ENCODE assay signal across 20 cellular contexts in the genomic region with DNA sequence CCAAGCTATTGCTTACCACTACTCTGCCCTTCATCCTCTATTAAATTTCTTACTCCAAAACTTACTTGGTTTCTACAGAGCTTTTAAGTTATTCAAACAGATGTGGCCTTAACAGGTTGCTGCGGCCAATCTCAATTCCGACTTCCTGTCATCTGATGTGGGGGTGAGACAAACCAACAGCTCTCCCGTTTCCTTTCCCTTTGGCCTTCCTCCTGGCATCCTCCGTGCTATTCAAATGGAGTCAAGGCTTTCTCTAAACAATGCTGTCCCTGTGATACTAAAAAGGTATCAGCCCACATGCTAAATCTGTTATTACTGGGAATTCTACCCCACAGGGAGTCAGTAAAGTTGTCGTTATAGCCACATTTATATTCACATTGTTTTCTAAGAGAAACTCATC. TPM values are rescaled to one million over a fixed set of nuclear protein-coding genes. Genes with fewer than 3 reads are reported as not detected.
DNase-seq lines count a peak whose midpoint lies in the region; ATAC-seq and TF ChIP-seq lines count a peak whose summit lies in the region.
"Had no signal": no experiment of that assay in that cellular context is flagged by ENCODE, and none has a peak within 500 bp of the region (broad histone marks: within the 10 kb centered on the region; RNA-seq: fewer than 3 reads in every experiment).

No MANE protein-coding gene starts in this region.

- ATAC-seq in stimulated activated effector memory CD8-positive, alpha-beta T cell treated with anti-CD3 and anti-CD28 coated beads, Interleukin-12 subunit alpha, Interleukin-12 subunit beta, amount 100 ng/mL, for 72 hours, result no peak
- no peak for ATAC-seq in GM21381 (IDR thresholded peaks at IDR 0.05; ENCODE audit: unreplicated experiment)
- ATAC-seq in HG03457 (IDR thresholded peaks at IDR 0.05; ENCODE audit: unreplicated experiment), result no peak
- ATAC-seq: activated CD4-positive, alpha-beta T cell treated with anti-CD3 and anti-CD28 coated beads for 36 hours; body of pancreas; left lung had no signal

- intact Hi-C loops in left ventricle myocardium inferior (cut with micrococcal nuclease), result loop anchor here (10.0 kb wide), 1 partner anchor 92 kb away; no protein-coding TSS in a partner anchor
- intact Hi-C loops in vagina (cut with DNase I), result no loop called here

- TF ChIP-seq CTCF in left ventricle myocardium inferior (IDR thresholded peaks at IDR 0.05; ENCODE audit: borderline replicate concordance), result no peak
- no peak for TF ChIP-seq CTCF in vagina (IDR thresholded peaks at IDR 0.05)

- peak overlapping the region; percentile 84 for H3K27ac Mint-ChIP-seq in activated naive CD4-positive, alpha-beta T cell treated with anti-CD3 and anti-CD28 coated beads, Interleukin-2, amount 50 U/mL, for 24 hours
- peak overlapping the region; percentile 26 for H3K27ac Mint-ChIP-seq in stimulated activated effector memory CD8-positive, alpha-beta T cell treated with anti-CD3 and anti-CD28 coated beads, Interleukin-12 subunit alpha, Interleukin-12 subunit beta, amount 100 ng/mL, for 72 hours
- H3K27ac Mint-ChIP-seq: activated CD4-positive, alpha-beta T cell treated with anti-CD3 and anti-CD28 coated beads for 36 hours; activated T-helper 2 cell treated with anti-CD3 and anti-CD28 coated beads, Interferon-gamma antibody, Interleukin-2, Interleukin-4, amounts not matched to agents 10 μg/mL and 5 μg/mL and 100 μg/mL, durations not matched to agents 14 hours and 24 hours and 36 hours; B cell had no signal

- H3K27me3 ChIP-seq in left ventricle myocardium inferior (ENCODE audit: low read depth) (no peaks in the 10 kb centered on the region), vagina (no peaks in the 10 kb centered on the region)
- H3K27me3 ChIP-seq: body of pancreas, left lung, uterus had no signal

- no peak for TF ChIP-seq POLR2A in vagina (IDR thresholded peaks at IDR 0.05)

- peak overlapping the region; percentile 75 for H3K27ac ChIP-seq in left ventricle myocardium inferior (replicated peaks)
- H3K27ac ChIP-seq in vagina, result no peak overlapping the region
- H3K27ac ChIP-seq: body of pancreas, prostate gland had no signal

- H3K9me3 ChIP-seq in left ventricle myocardium inferior (replicated peaks) (no peaks in the 10 kb centered on the region), vagina (no peaks in the 10 kb centered on the region)
- H3K9me3 ChIP-seq: body of pancreas, left lung, prostate gland, uterus had no signal

- peaks cover 22% of the 10 kb centered on the region for H3K36me3 Mint-ChIP-seq in activated naive CD4-positive, alpha-beta T cell treated with anti-CD3 and anti-CD28 coated beads, Interleukin-2, amount 50 U/mL, for 24 hours
- peaks cover 86% of the 10 kb centered on the region for H3K36me3 Mint-ChIP-seq in stimulated activated effector memory CD8-positive, alpha-beta T cell treated with anti-CD3 and anti-CD28 coated beads, Interleukin-12 subunit alpha, Interleukin-12 subunit beta, amount 100 ng/mL, for 72 hours

- no peak overlapping the region for H3K4me3 ChIP-seq in left ventricle myocardium inferior
- no peak overlapping the region for H3K4me3 ChIP-seq in vagina
- H3K4me3 ChIP-seq: body of pancreas, left lung, prostate gland, uterus had no signal

- H3K4me1 ChIP-seq in left ventricle myocardium inferior, result peaks cover 45% of the 10 kb centered on the region
- H3K4me1 ChIP-seq in vagina, result no peaks in the 10 kb centered on the region
- H3K4me1 ChIP-seq: body of pancreas, prostate gland, uterus had no signal

- H3K4me3 Mint-ChIP-seq in activated naive CD4-positive, alpha-beta T cell treated with anti-CD3 and anti-CD28 coated beads, Interleukin-2, amount 50 U/mL, for 24 hours, result no peak overlapping the region
- H3K4me3 Mint-ChIP-seq in stimulated activated effector memory CD8-positive, alpha-beta T cell treated with anti-CD3 and anti-CD28 coated beads, Interleukin-12 subunit alpha, Interleukin-12 subunit beta, amount 100 ng/mL, for 72 hours, result no peak overlapping the region
- H3K4me3 Mint-ChIP-seq: activated CD4-positive, alpha-beta T cell treated with anti-CD3 and anti-CD28 coated beads for 36 hours; B cell had no signal

- H3K9me3 Mint-ChIP-seq in activated naive CD4-positive, alpha-beta T cell treated with anti-CD3 and anti-CD28 coated beads, Interleukin-2, amount 50 U/mL, for 24 hours, result no peaks in the 10 kb centered on the region
- H3K9me3 Mint-ChIP-seq in stimulated activated effector memory CD8-positive, alpha-beta T cell treated with anti-CD3 and anti-CD28 coated beads, Interleukin-12 subunit alpha, Interleukin-12 subunit beta, amount 100 ng/mL, for 72 hours, result no peaks in the 10 kb centered on the region
- H3K9me3 Mint-ChIP-seq: activated T-helper 2 cell treated with anti-CD3 and anti-CD28 coated beads, Interferon-gamma antibody, Interleukin-2, Interleukin-4, amounts not matched to agents 10 μg/mL and 5 μg/mL and 100 μg/mL, durations not matched to agents 14 hours and 24 hours and 36 hours had no signal

- H3K27me3 Mint-ChIP-seq in activated naive CD4-positive, alpha-beta T cell treated with anti-CD3 and anti-CD28 coated beads, Interleukin-2, amount 50 U/mL, for 24 hours, result no peaks in the 10 kb centered on the region
- H3K27me3 Mint-ChIP-seq: activated CD4-positive, alpha-beta T cell treated with anti-CD3 and anti-CD28 coated beads for 36 hours; B cell had no signal

- peaks cover 46% of the 10 kb centered on the region for H3K36me3 ChIP-seq in left ventricle myocardium inferior
- H3K36me3 ChIP-seq in vagina, result peaks cover 0 to 20% of the 10 kb centered on the region in 2 donors
- H3K36me3 ChIP-seq: uterus had no signal

- DNase-seq in activated naive CD4-positive, alpha-beta T cell treated with Interleukin-2 at 50 U/mL for 16 hours, result no peak
- DNase-seq in dermis blood vessel endothelial cell, result peak; percentile 85
- no peak for DNase-seq in left ventricle myocardium inferior
- DNase-seq in stimulated activated effector memory CD8-positive, alpha-beta T cell treated with anti-CD3 and anti-CD28 coated beads, Interleukin-12 subunit alpha, Interleukin-12 subunit beta, amount 100 ng/mL, for 72 hours (ENCODE audit: low spot score in 2 of 2), result no peak
- no peak for DNase-seq in vagina (ENCODE audit: extremely low spot score in 2 of 2)
- DNase-seq: activated CD4-positive, alpha-beta T cell treated with anti-CD3 and anti-CD28 coated beads for 36 hours; body of pancreas; EL; erythroblast; left lung; NCI-H1417; NCI-H524 treated with DMSO at 0.1 percent for 48 hours; stimulated activated CD4-positive, alpha-beta T cell treated with anti-CD3 and anti-CD28 coated beads, Interleukin-4, amount 100 ng/mL, for 4 hours; uterus had no signal

- H3K4me1 Mint-ChIP-seq in activated naive CD4-positive, alpha-beta T cell treated with anti-CD3 and anti-CD28 coated beads, Interleukin-2, amount 50 U/mL, for 24 hours, result peaks cover 31% of the 10 kb centered on the region
- peaks cover 18% of the 10 kb centered on the region for H3K4me1 Mint-ChIP-seq in stimulated activated effector memory CD8-positive, alpha-beta T cell treated with anti-CD3 and anti-CD28 coated beads, Interleukin-12 subunit alpha, Interleukin-12 subunit beta, amount 100 ng/mL, for 72 hours

RNA-seq across cellular contexts. Expression of gene RBM18, which starts 11.8 kb away (rescaled TPM):
- 8.0 and 14.3 TPM in 2 replicates for total RNA-seq in dermis blood vessel endothelial cell
- total RNA-seq in left ventricle myocardium inferior, result 40.7 TPM
- 11.3 TPM for total RNA-seq in vagina

RNA-seq across cellular contexts. Expression of gene MRRF, which starts 11.9 kb away (rescaled TPM):
- total RNA-seq in dermis blood vessel endothelial cell (45.1 and 65.3 TPM in 2 replicates), left ventricle myocardium inferior (35.8 TPM), vagina (38.5 TPM)

RNA-seq across cellular contexts. Expression of gene LHX6, which starts 24.0 kb away (rescaled TPM):
- total RNA-seq in dermis blood vessel endothelial cell (18.1 and 27.4 TPM in 2 replicates), left ventricle myocardium inferior (4.4 TPM), vagina (8.1 TPM)
- total RNA-seq: activated T-helper 2 cell treated with anti-CD3 and anti-CD28 coated beads, Interferon-gamma antibody, Interleukin-2, Interleukin-4, amounts not matched to agents 10 μg/mL and 5 μg/mL and 100 μg/mL, durations not matched to agents 14 hours and 24 hours and 36 hours; B cell had no signal
